Comparison of ENCODE assay signal across 16 cellular contexts in genomic region chr10:84095821-84096497, GRCh38. TPM values are rescaled to one million over a fixed set of nuclear protein-coding genes. Genes with fewer than 3 reads are reported as not detected.
DNase-seq lines count a peak whose midpoint lies in the region; ATAC-seq and TF ChIP-seq lines count a peak whose summit lies in the region.
"Had no signal": no experiment of that assay in that cellular context is flagged by ENCODE, and none has a peak within 500 bp of the region (broad histone marks: within the 10 kb centered on the region; RNA-seq: fewer than 3 reads in every experiment).

No MANE protein-coding gene starts in this region.

- H3K4me3 ChIP-seq in BE2C (ENCODE audit: low read depth, low read length): no peak overlapping the region
- H3K4me3 ChIP-seq in adrenal gland: no peak overlapping the region
- H3K4me3 ChIP-seq in gastroesophageal sphincter: no peak overlapping the region
- H3K4me3 ChIP-seq: GM12878, SJSA1 had no signal

- intact Hi-C loops in adrenal gland (cut with DNase I): no loop called here
- intact Hi-C loops in sciatic nerve (cut with DNase I): no loop called here

- ATAC-seq in gastroesophageal sphincter: peak; percentile 58
- ATAC-seq in sciatic nerve: no peak
- ATAC-seq in HG03095 (IDR thresholded peaks at IDR 0.05; ENCODE audit: unreplicated experiment): no peak
- ATAC-seq: GM12878 had no signal

- TF ChIP-seq CTCF in BE2C (IDR thresholded peaks at IDR 0.05; ENCODE audit: low read depth, low read length) (no peak), adrenal gland (IDR thresholded peaks at IDR 0.05) (no peak), gastroesophageal sphincter (IDR thresholded peaks at IDR 0.05) (no peak)

- no peak overlapping the region for H3K27ac ChIP-seq in adrenal gland
- no peak overlapping the region for H3K27ac ChIP-seq in gastroesophageal sphincter
- H3K27ac ChIP-seq: SJSA1 had no signal

- peak; percentile 13 for DNase-seq in BE2C
- peak in 5 of 7 donors; percentile 28 to 55 (median 31) for DNase-seq in adrenal gland
- DNase-seq in middle frontal gyrus (ENCODE audit: extremely low spot score, low spot score): peak; percentile 30
- no peak for DNase-seq in NCI-H748 treated with DMSO at 0.1 percent for 48 hours (lab: John Stamatoyannopoulos, UW)
- no peak for DNase-seq in stimulated activated CD8-positive, alpha-beta memory T cell treated with anti-CD3 and anti-CD28 coated beads, Interleukin-4, amount 100 ng/mL, for 48 hours
- DNase-seq in sciatic nerve (ENCODE audit: low spot score): no peak
- DNase-seq: activated CD4-positive, alpha-beta T cell treated with anti-CD3 and anti-CD28 coated beads for 1 hour; amniotic stem cell; Caco-2; MM.1S; NCI-H1694 treated with DMSO at 0.1 percent for 48 hours; T-helper 9 cell had no signal

- H3K9me3 ChIP-seq in BE2C (no peaks in the 10 kb centered on the region), adrenal gland (replicated peaks in 1 of 3) (no peaks in the 10 kb centered on the region), gastroesophageal sphincter (no peaks in the 10 kb centered on the region)
- H3K9me3 ChIP-seq: Caco-2, SJSA1 had no signal

- TF ChIP-seq EP300 in gastroesophageal sphincter (IDR thresholded peaks at IDR 0.05): no peak

- TF ChIP-seq POLR2A in adrenal gland (IDR thresholded peaks at IDR 0.05) (no peak), gastroesophageal sphincter (IDR thresholded peaks at IDR 0.05) (no peak)

- 43 to 58% (median 44%) methylated on average over 4 of the region's 4 CpGs for WGBS in adrenal gland, 4 donors
- 10 to 34% methylated on average over 4 of the region's 4 CpGs for WGBS in gastroesophageal sphincter (ENCODE audit: low coverage in 1 of 2), 2 donors

- H3K27me3 ChIP-seq in BE2C (no peaks in the 10 kb centered on the region), adrenal gland (no peaks in the 10 kb centered on the region), gastroesophageal sphincter (no peaks in the 10 kb centered on the region)
- H3K27me3 ChIP-seq: SJSA1 had no signal

- H3K36me3 ChIP-seq in BE2C (no peaks in the 10 kb centered on the region), adrenal gland (replicated peaks in 1 of 2) (no peaks in the 10 kb centered on the region), gastroesophageal sphincter (no peaks in the 10 kb centered on the region)
- H3K36me3 ChIP-seq: SJSA1 had no signal

- H3K4me1 ChIP-seq in BE2C: peaks cover 7% of the 10 kb centered on the region
- peaks cover 0 to 5% of the 10 kb centered on the region in 2 donors for H3K4me1 ChIP-seq in adrenal gland (replicated peaks in 1 of 2)
- H3K4me1 ChIP-seq in gastroesophageal sphincter: peaks cover 0 to 15% (median 0%) of the 10 kb centered on the region in 3 donors
- H3K4me1 ChIP-seq: Caco-2, SJSA1 had no signal

RNA-seq across cellular contexts. Expression of gene GHITM, which starts 43.4 kb away (rescaled TPM):
- 198 TPM for polyA plus RNA-seq in BE2C (2012; ENCODE audit: insufficient read depth, insufficient read length, low read depth)
- 100 to 1,000 TPM; 195 to 327 (median 266) TPM for total RNA-seq in adrenal gland
- 100 to 1,000 TPM in 1 of 3 donors, 10 to 100 TPM in 2; 77.3 to 492 (median 96.0) TPM for polyA plus RNA-seq in adrenal gland
- total RNA-seq in gastroesophageal sphincter: 100 to 1,000 TPM; 134 to 230 (median 190) TPM
- 77.8 TPM for total RNA-seq in sciatic nerve

Comparison
In these comparisons a context has a peak if more than half of its experiments do, and no peak if none do; other contexts are left out.
1. DNase-seq: peak in BE2C (single experiment), adrenal gland (5 of 7) and middle frontal gyrus (single experiment); none in NCI-H748 treated with DMSO at 0.1 percent for 48 hours (single experiment), stimulated activated CD8-positive, alpha-beta memory T cell treated with anti-CD3 and anti-CD28 coated beads, Interleukin-4, amount 100 ng/mL, for 48 hours (single experiment) and sciatic nerve (single experiment).